In genomic region chr21:41406340-41406739, GRCh38 we compare ENCODE assay signal across 19 cellular contexts. TPM values are rescaled to one million over a fixed set of nuclear protein-coding genes. Genes with fewer than 3 reads are reported as not detected.
DNase-seq lines count a peak whose midpoint lies in the region; ATAC-seq and TF ChIP-seq lines count a peak whose summit lies in the region.
"Had no signal": no experiment of that assay in that cellular context is flagged by ENCODE, and none has a peak within 500 bp of the region (broad histone marks: within the 10 kb centered on the region; RNA-seq: fewer than 3 reads in every experiment).

No MANE protein-coding gene starts in this region.

- DNase-seq in AML-193 (lab: John Stamatoyannopoulos, UW) (peak; percentile 49 to 53), CD1c-positive myeloid dendritic cell (ENCODE audit: extremely low spot score) (peak; percentile 72), SKM-1 (lab: John Stamatoyannopoulos, UW; ENCODE audit: unreplicated experiment) (peak; percentile 73), lung (ENCODE audit: low spot score) (no peak), RPMI8226 (no peak)
- DNase-seq: BE2C, DMS79, HFFc6, MM.1S, NCI-H1417 treated with DMSO at 0.1 percent for 48 hours, NCI-H2029 treated with DMSO at 0.1 percent for 48 hours, NCI-H748 treated with DMSO at 0.1 percent for 48 hours, PC-3, T-cell had no signal

- ATAC-seq in lung (ENCODE audit: insufficient read depth, low FRiP score) (peak; percentile 27), GM21528 (IDR thresholded peaks at IDR 0.05; ENCODE audit: low FRiP score, unreplicated experiment) (no peak), GM19023 (IDR thresholded peaks at IDR 0.05; ENCODE audit: unreplicated experiment) (no peak)
- ATAC-seq: CD8-positive, alpha-beta T cell; GM12878; PC-3; T-cell had no signal

- H3K36me3 ChIP-seq in lung (ENCODE audit: control insufficient read depth in 2 of 2, insufficient read depth in 2 of 2, low read length in 2 of 2) = peaks cover 12 to 19% of the 10 kb centered on the region in 2 donors
- H3K36me3 ChIP-seq: BE2C had no signal

- H3K4me1 ChIP-seq in lung (ENCODE audit: control insufficient read depth in 2 of 2, insufficient read depth in 2 of 2, low read length in 2 of 2) = no peaks in the 10 kb centered on the region
- H3K4me1 ChIP-seq: BE2C had no signal

- TF ChIP-seq CTCF in lung (IDR thresholded peaks at IDR 0.05; ENCODE audit: control extremely low read depth, extremely low read depth) = no peak

- H3K9me3 ChIP-seq in lung (ENCODE audit: control insufficient read depth in 2 of 2, insufficient read depth in 1 of 2, low read length in 1 of 2) = no peaks in the 10 kb centered on the region
- H3K9me3 ChIP-seq: BE2C had no signal

- no peaks in the 10 kb centered on the region for H3K27me3 ChIP-seq in lung (ENCODE audit: control insufficient read depth, insufficient read depth)
- H3K27me3 ChIP-seq: BE2C had no signal

- H3K4me3 ChIP-seq in lung = no peak overlapping the region
- H3K4me3 ChIP-seq: GM12878 had no signal

- WGBS in lung, 2 donors = 42 to 75% methylated on average over 6 of the region's 6 CpGs

- H3K27ac ChIP-seq in lung (ENCODE audit: low read depth in 1 of 2, low read length in 1 of 2) = no peak overlapping the region

RNA-seq across cellular contexts. Expression of gene MX1, which starts 19.7 kb away (rescaled TPM):
- 10 to 100 TPM; 22.7 to 39.9 TPM for total RNA-seq in lung
- 10 to 100 TPM; 18.9 to 43.5 TPM for polyA plus RNA-seq in lung

RNA-seq across cellular contexts. Expression of gene MX2, which starts 44.5 kb away (rescaled TPM):
- total RNA-seq in lung = 10 to 100 TPM in 1 of 2 donors, 1 to 10 TPM in 1; 5.9 to 12.8 TPM
- 10 to 100 TPM in 1 of 2 donors, 1 to 10 TPM in 1; 4.2 to 33.4 TPM for polyA plus RNA-seq in lung
- total RNA-seq: SK-MEL-5 had no signal

Comparison
In these comparisons a context has a peak if more than half of its experiments do, and no peak if none do; other contexts are left out.
1. DNase-seq: peak in AML-193 (2 of 2), CD1c-positive myeloid dendritic cell (single experiment) and SKM-1 (single experiment); none in lung (single experiment) and RPMI8226 (single experiment).